In genomic region chr12:24698972-24699371, GRCh38 we compare ENCODE assay signal across 29 cellular contexts.
"Had no signal": no experiment of that assay in that cellular context is flagged by ENCODE, and none has a peak within 500 bp of the region (broad histone marks: within the 10 kb centered on the region; RNA-seq: fewer than 3 reads in every experiment).

No MANE protein-coding gene starts in this region.

- H3K9me3 ChIP-seq: ascending aorta, breast epithelium, colonic mucosa, esophagus squamous epithelium, gastroesophageal sphincter had no signal

- H3K27ac ChIP-seq: ascending aorta, breast epithelium, cardiac muscle cell, colonic mucosa, epithelial cell of prostate, esophagus squamous epithelium, gastroesophageal sphincter, WERI-Rb-1 had no signal

- H3K27me3 ChIP-seq: ascending aorta, breast epithelium, cardiac muscle cell, colonic mucosa, esophagus squamous epithelium, gastroesophageal sphincter had no signal

- H3K4me1 ChIP-seq: ascending aorta, breast epithelium, colonic mucosa, esophagus squamous epithelium, gastroesophageal sphincter had no signal

- FAIRE-seq: endometrium, endothelial cell of umbilical vein had no signal

- H3K36me3 ChIP-seq: ascending aorta, breast epithelium, cardiac muscle cell, colonic mucosa, esophagus squamous epithelium, gastroesophageal sphincter, WERI-Rb-1 had no signal

- H3K4me3 ChIP-seq: ascending aorta, breast epithelium, cardiac muscle cell, colonic mucosa, esophagus squamous epithelium, gastroesophageal sphincter had no signal

- DNase-seq: activated B cell treated with CpG ODN at 0.5 μM for 24 hours; activated CD4-positive, alpha-beta memory T cell treated with anti-CD3 and anti-CD28 coated beads for 36 hours; activated CD4-positive, alpha-beta T cell treated with anti-CD3 and anti-CD28 coated beads for 48 hours; activated CD4-positive, alpha-beta T cell treated with anti-CD3 and anti-CD28 coated beads, Interleukin-2, amount 50 U/mL, for 1 hour; activated CD8-positive, alpha-beta memory T cell treated with anti-CD3 and anti-CD28 coated beads, Interleukin-2, amount 10 ng/mL, durations not matched to agents 7 days and 5 days; activated CD8-positive, alpha-beta memory T cell treated with anti-CD3 and anti-CD28 coated beads, Interleukin-2, amount 50 U/mL, for 4 hours; activated CD8-positive, alpha-beta T cell treated with anti-CD3 and anti-CD28 coated beads, Interleukin-2, amount 10 ng/mL, durations not matched to agents 7 days and 5 days; activated effector memory CD4-positive, alpha-beta T cell treated with anti-CD3 and anti-CD28 coated beads, Interleukin-2, amount 50 U/mL, for 16 hours; activated naive CD4-positive, alpha-beta T cell treated with anti-CD3 and anti-CD28 coated beads, Interleukin-2, amount 10 ng/mL, durations not matched to agents 7 days and 5 days; activated naive CD8-positive, alpha-beta T cell treated with anti-CD3 and anti-CD28 coated beads, Interleukin-2, amount 10 ng/mL, durations not matched to agents 7 days and 5 days; activated T-cell treated with anti-CD3 and anti-CD28 coated beads, Interleukin-2, amount 50 U/mL, for 1 hour; activated T-cell treated with anti-CD3 and anti-CD28 coated beads, Interleukin-2, amount 50 U/mL, for 48 hours; central memory CD4-positive, alpha-beta T cell; cerebellar nuclear complex; colonic mucosa; effector CD8-positive, alpha-beta T cell; esophagus squamous epithelium; foreskin melanocyte; T-helper 1 cell; T-helper 17 cell; T1000; WERI-Rb-1 had no signal
